ENCODE assay signal across 1 cellular context in genomic region chr12:32859389-32859788, GRCh38.
TF ChIP-seq lines count a peak whose summit lies in the region.

No MANE protein-coding gene starts in this region.

TF ChIP-seq in HepG2, 621 proteins besides CTCF, POLR2A, EP300 and RAD21 (continued from another document):
- TF ChIP-seq ZBTB4 (CRISPR knock-in tag; IDR thresholded peaks at IDR 0.05; ENCODE audit: borderline replicate concordance) (no peak), MNT (IDR thresholded peaks at IDR 0.05) (no peak), GTF2F1 (IDR thresholded peaks at IDR 0.05; ENCODE audit: low read length) (no peak), ZNF7 (CRISPR knock-in tag; IDR thresholded peaks at IDR 0.05) (no peak), ZNF556 (CRISPR knock-in tag; IDR thresholded peaks at IDR 0.05; ENCODE audit: borderline replicate concordance) (no peak), TP53 (CRISPR knock-in tag; conservative IDR thresholded peaks at IDR 0.05) (no peak), FOXC1 (CRISPR knock-in tag; IDR thresholded peaks at IDR 0.05; ENCODE audit: borderline replicate concordance) (no peak), ZNF337 (CRISPR knock-in tag; IDR thresholded peaks at IDR 0.05; ENCODE audit: borderline replicate concordance, low read depth) (no peak), ZNF318 (CRISPR knock-in tag; IDR thresholded peaks at IDR 0.05) (no peak), ZEB1 (IDR thresholded peaks at IDR 0.05; ENCODE audit: insufficient replicate concordance, low read depth) (no peak), MBD4 (IDR thresholded peaks at IDR 0.05; ENCODE audit: borderline replicate concordance, low read length) (no peak), ELF1 (CRISPR knock-in tag; IDR thresholded peaks at IDR 0.05) (no peak), FOSL2 (CRISPR knock-in tag; IDR thresholded peaks at IDR 0.05) (no peak)
